17 cellular contexts compared by ENCODE assay signal in the genomic region with DNA sequence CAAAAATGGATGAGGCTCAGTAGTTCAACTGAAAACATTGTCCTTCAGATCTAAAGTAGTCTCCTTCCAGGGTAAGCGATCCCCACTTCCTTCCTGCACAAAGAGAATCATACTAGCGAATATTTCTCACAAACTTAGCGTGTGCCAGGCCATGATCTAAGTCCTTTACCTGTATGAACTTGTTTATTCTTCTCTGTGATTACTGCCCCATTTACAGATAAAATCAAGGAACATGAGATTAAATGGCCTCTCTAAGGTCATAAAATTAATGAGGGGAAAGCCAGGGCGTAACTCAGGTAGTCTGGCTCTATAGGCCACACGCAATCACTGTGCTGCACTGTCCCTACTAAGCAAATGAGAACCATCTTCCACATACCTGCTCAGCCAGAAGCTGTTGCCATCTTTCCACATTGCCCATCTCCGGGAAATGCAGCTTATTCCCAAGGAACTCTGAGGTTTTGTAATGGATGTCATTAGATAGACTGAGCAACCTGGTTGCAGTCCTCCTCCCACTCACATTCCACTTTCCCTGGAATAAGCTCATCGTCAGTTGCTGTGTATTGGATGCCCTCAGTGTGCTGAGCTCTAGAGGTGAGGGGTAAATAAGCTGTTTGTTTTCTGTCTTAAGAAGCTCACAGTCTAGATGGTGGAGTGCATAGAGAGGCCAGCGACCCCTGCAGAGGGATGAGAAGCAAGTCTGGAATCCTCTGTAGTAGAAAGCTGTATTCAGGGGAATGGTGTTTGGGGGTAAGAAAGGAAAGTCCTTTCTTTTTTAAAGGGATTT.
"Had no signal": no experiment of that assay in that cellular context is flagged by ENCODE, and none has a peak within 500 bp of the region (broad histone marks: within the 10 kb centered on the region; RNA-seq: fewer than 3 reads in every experiment).

No MANE protein-coding gene starts in this region.

- H3K4me3 ChIP-seq: adrenal gland, dorsolateral prefrontal cortex, esophagus squamous epithelium, right atrium auricular region, smooth muscle cell had no signal

- H3K27me3 ChIP-seq: adrenal gland, esophagus squamous epithelium, right atrium auricular region had no signal

- H3K4me2 ChIP-seq: smooth muscle cell had no signal

- H3K9me3 Mint-ChIP-seq: activated T-helper 17 cell treated with anti-CD3 and anti-CD28 coated beads, Interleukin-2, amount 50 U/mL, for 72 hours; stimulated activated memory B cell treated with anti-CD40 and anti-IgM and Interleukin-4, amounts not matched to agents 10 μg/mL and 1 μg/mL and 100 μg/mL, for 72 hours; type B pancreatic cell had no signal

- H3K9me3 ChIP-seq: adrenal gland, esophagus squamous epithelium had no signal

- H3K27ac Mint-ChIP-seq: activated T-helper 17 cell treated with anti-CD3 and anti-CD28 coated beads, Interleukin-2, amount 50 U/mL, for 72 hours; naive thymus-derived CD4-positive, alpha-beta T cell; stimulated activated memory B cell treated with anti-CD40 and anti-IgM and Interleukin-4, amounts not matched to agents 10 μg/mL and 1 μg/mL and 100 μg/mL, for 72 hours; type B pancreatic cell had no signal

- H3K4me1 Mint-ChIP-seq: activated T-helper 17 cell treated with anti-CD3 and anti-CD28 coated beads, Interleukin-2, amount 50 U/mL, for 72 hours had no signal

- H3K27ac ChIP-seq: adrenal gland, dorsolateral prefrontal cortex, right atrium auricular region, WERI-Rb-1 had no signal

- H3K36me3 Mint-ChIP-seq: naive thymus-derived CD4-positive, alpha-beta T cell; stimulated activated memory B cell treated with anti-CD40 and anti-IgM and Interleukin-4, amounts not matched to agents 10 μg/mL and 1 μg/mL and 100 μg/mL, for 72 hours; type B pancreatic cell had no signal

- DNase-seq: activated CD4-positive, alpha-beta T cell treated with anti-CD3 and anti-CD28 coated beads for 4 hours; activated naive CD4-positive, alpha-beta T cell treated with anti-CD3 and anti-CD28 coated beads, Interleukin-2, amount 50 U/mL, for 16 hours; adrenal gland; dorsolateral prefrontal cortex; esophagus squamous epithelium; foreskin melanocyte; head of caudate nucleus; kidney; naive thymus-derived CD4-positive, alpha-beta T cell; posterior cingulate gyrus; T1000; WERI-Rb-1 had no signal

- H3K36me3 ChIP-seq: adrenal gland, esophagus squamous epithelium, right atrium auricular region, WERI-Rb-1 had no signal

- H3K27me3 Mint-ChIP-seq: activated T-helper 17 cell treated with anti-CD3 and anti-CD28 coated beads, Interleukin-2, amount 50 U/mL, for 72 hours; stimulated activated memory B cell treated with anti-CD40 and anti-IgM and Interleukin-4, amounts not matched to agents 10 μg/mL and 1 μg/mL and 100 μg/mL, for 72 hours had no signal

- H3K4me1 ChIP-seq: adrenal gland had no signal

- H3K4me3 Mint-ChIP-seq: activated T-helper 17 cell treated with anti-CD3 and anti-CD28 coated beads, Interleukin-2, amount 50 U/mL, for 72 hours; naive thymus-derived CD4-positive, alpha-beta T cell; stimulated activated memory B cell treated with anti-CD40 and anti-IgM and Interleukin-4, amounts not matched to agents 10 μg/mL and 1 μg/mL and 100 μg/mL, for 72 hours; type B pancreatic cell had no signal
